ENCODE assay signal across 16 cellular contexts in the genomic region with DNA sequence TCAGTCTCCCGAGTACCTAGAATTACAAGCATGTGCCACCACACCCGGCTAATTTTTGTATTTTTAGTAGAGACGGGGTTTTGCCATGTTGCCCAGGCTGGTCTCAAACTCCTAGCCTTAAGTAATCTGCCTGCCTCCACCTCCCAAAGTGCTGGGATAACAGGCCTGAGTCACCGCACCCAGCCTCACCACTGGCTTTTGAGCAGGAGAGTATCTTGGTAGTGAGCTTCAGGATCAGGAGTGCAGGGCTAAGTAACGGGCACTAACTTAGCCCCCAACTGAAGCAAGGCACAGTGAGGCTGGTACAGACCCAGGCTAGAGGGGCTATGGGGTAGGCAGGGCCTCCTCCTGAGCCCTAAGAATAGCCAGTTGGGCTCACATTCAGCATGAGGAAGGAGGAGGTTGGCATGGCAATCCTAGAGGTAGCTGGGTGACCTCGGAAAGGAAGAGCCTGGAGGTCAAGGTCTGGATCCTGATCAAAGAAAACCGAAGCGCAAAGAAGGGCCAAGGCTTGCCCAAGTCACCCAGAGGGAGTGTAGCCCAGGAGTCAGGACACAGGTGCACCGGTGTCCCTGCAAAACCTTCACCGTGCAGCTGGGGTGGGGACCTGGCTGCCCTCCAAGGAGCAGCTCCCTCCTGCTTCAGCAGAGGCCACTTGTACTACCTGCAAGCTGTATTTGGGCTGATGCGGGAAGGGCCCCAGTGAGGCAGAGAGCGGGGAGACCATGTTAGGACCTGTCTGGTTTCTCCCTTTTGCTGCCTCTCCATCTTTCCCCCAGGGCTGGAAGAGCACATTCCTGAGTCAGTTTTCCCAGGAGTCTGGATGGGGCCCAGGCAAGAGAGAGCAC. TPM values are rescaled to one million over a fixed set of nuclear protein-coding genes. Genes with fewer than 3 reads are reported as not detected.
DNase-seq lines count a peak whose midpoint lies in the region; ATAC-seq, FAIRE-seq and TF ChIP-seq lines count a peak whose summit lies in the region.
"Had no signal": no experiment of that assay in that cellular context is flagged by ENCODE, and none has a peak within 500 bp of the region (broad histone marks: within the 10 kb centered on the region; RNA-seq: fewer than 3 reads in every experiment).

No MANE protein-coding gene starts in this region.

- H3K9me3 ChIP-seq in mammary epithelial cell (replicated peaks; ENCODE audit: insufficient read depth, low read length), result no peaks in the 10 kb centered on the region
- H3K9me3 ChIP-seq: HAP-1, thoracic aorta had no signal

- H3K27ac ChIP-seq in mammary epithelial cell (ENCODE audit: insufficient read depth, low read depth, low read length), result no peak overlapping the region
- H3K27ac ChIP-seq: thoracic aorta had no signal

- H3K9me3 Mint-ChIP-seq in natural killer cell (no peaks in the 10 kb centered on the region), endothelial cell (ENCODE audit: unreplicated experiment) (no peaks in the 10 kb centered on the region)
- H3K9me3 Mint-ChIP-seq in activated T-helper 2 cell treated with anti-CD3 and anti-CD28 coated beads, Interferon-gamma antibody, Interleukin-2, Interleukin-4, amounts not matched to agents 10 μg/mL and 5 μg/mL and 100 μg/mL, durations not matched to agents 14 hours and 24 hours and 36 hours, result no peaks in the 10 kb centered on the region
- H3K9me3 Mint-ChIP-seq: activated naive CD4-positive, alpha-beta T cell treated with anti-CD3 and anti-CD28 coated beads, Interleukin-2, amount 50 U/mL, for 24 hours; WTC11 had no signal

- H3K4me3 ChIP-seq in mammary epithelial cell (replicated peaks in 1 of 3; ENCODE audit: insufficient read depth in 1 of 3, low read depth in 2 of 3, low read length in 3 of 3), result no peak overlapping the region
- H3K4me3 ChIP-seq: HAP-1, thoracic aorta had no signal

- H3K4me1 Mint-ChIP-seq in natural killer cell (peaks cover 68 to 83% of the 10 kb centered on the region in 2 donors), endothelial cell (ENCODE audit: unreplicated experiment) (peaks cover 17% of the 10 kb centered on the region)
- peaks cover 57% of the 10 kb centered on the region for H3K4me1 Mint-ChIP-seq in activated T-helper 2 cell treated with anti-CD3 and anti-CD28 coated beads, Interferon-gamma antibody, Interleukin-2, Interleukin-4, amounts not matched to agents 10 μg/mL and 5 μg/mL and 100 μg/mL, durations not matched to agents 14 hours and 24 hours and 36 hours (ENCODE audit: low read depth)

- TF ChIP-seq POLR2A in GM12891 (IDR thresholded peaks at IDR 0.05; ENCODE audit: low read depth, low read length), result no peak

- H3K27me3 Mint-ChIP-seq in natural killer cell (ENCODE audit: low read depth in 2 of 2) (no peaks in the 10 kb centered on the region), endothelial cell (ENCODE audit: unreplicated experiment) (peaks cover 11% of the 10 kb centered on the region)
- no peaks in the 10 kb centered on the region for H3K27me3 Mint-ChIP-seq in activated T-helper 2 cell treated with anti-CD3 and anti-CD28 coated beads, Interferon-gamma antibody, Interleukin-2, Interleukin-4, amounts not matched to agents 10 μg/mL and 5 μg/mL and 100 μg/mL, durations not matched to agents 14 hours and 24 hours and 36 hours (ENCODE audit: low read depth)
- H3K27me3 Mint-ChIP-seq: activated naive CD4-positive, alpha-beta T cell treated with anti-CD3 and anti-CD28 coated beads, Interleukin-2, amount 50 U/mL, for 24 hours had no signal

- peak overlapping the region; percentile 88 to 92 for H3K27ac Mint-ChIP-seq in natural killer cell
- no peak overlapping the region for H3K27ac Mint-ChIP-seq in activated T-helper 2 cell treated with anti-CD3 and anti-CD28 coated beads, Interferon-gamma antibody, Interleukin-2, Interleukin-4, amounts not matched to agents 10 μg/mL and 5 μg/mL and 100 μg/mL, durations not matched to agents 14 hours and 24 hours and 36 hours
- H3K27ac Mint-ChIP-seq in endothelial cell (ENCODE audit: unreplicated experiment), result no peak overlapping the region

- no peak overlapping the region for H3K9ac ChIP-seq in mammary epithelial cell (ENCODE audit: insufficient read depth, low read length)

- BruUV-seq in mammary epithelial cell (replicated peaks; lab: Mats Ljungman, UMichigan), result no TSS peak

- no peak for ATAC-seq in natural killer cell
- ATAC-seq: right cardiac atrium, WTC11 had no signal

- dilution Hi-C loops in mammary epithelial cell (cut with HindIII; ENCODE audit: low sequenced_read_pairs), result no loop called here

- H3K4me1 ChIP-seq in mammary epithelial cell (ENCODE audit: insufficient read depth, low read length), result peaks cover 15% of the 10 kb centered on the region

- peak overlapping the region; percentile 60 for H2AFZ ChIP-seq in mammary epithelial cell (ENCODE audit: low read depth, low read length)

- FAIRE-seq in GM12891 (lab: Jason Lieb, UNC), result peak; percentile 61

- peak overlapping the region; percentile 28 for H3K4me2 ChIP-seq in mammary epithelial cell (ENCODE audit: insufficient read depth, low read depth, low read length)

- no peaks in the 10 kb centered on the region for H4K20me1 ChIP-seq in mammary epithelial cell (ENCODE audit: insufficient read depth, low read length)

- intact Hi-C loops in mammary epithelial cell (cut with micrococcal nuclease), result no loop called here
- intact Hi-C loops in natural killer cell (cut with micrococcal nuclease), result no loop called here
- intact Hi-C loops in activated T-helper 2 cell treated with anti-CD3 and anti-CD28 coated beads, Interferon-gamma antibody, Interleukin-2, Interleukin-4, amounts not matched to agents 10 μg/mL and 5 μg/mL and 100 μg/mL, durations not matched to agents 14 hours and 24 hours and 36 hours (cut with micrococcal nuclease), result no loop called here

- H3K36me3 ChIP-seq in mammary epithelial cell (ENCODE audit: insufficient read depth, low read length), result no peaks in the 10 kb centered on the region
- H3K36me3 ChIP-seq: HAP-1, thoracic aorta had no signal

- no peaks in the 10 kb centered on the region for H3K36me3 Mint-ChIP-seq in natural killer cell
- no peaks in the 10 kb centered on the region for H3K36me3 Mint-ChIP-seq in activated T-helper 2 cell treated with anti-CD3 and anti-CD28 coated beads, Interferon-gamma antibody, Interleukin-2, Interleukin-4, amounts not matched to agents 10 μg/mL and 5 μg/mL and 100 μg/mL, durations not matched to agents 14 hours and 24 hours and 36 hours (ENCODE audit: low read depth)
- H3K36me3 Mint-ChIP-seq in endothelial cell (ENCODE audit: low read depth, unreplicated experiment), result no peaks in the 10 kb centered on the region
- H3K36me3 Mint-ChIP-seq: activated naive CD4-positive, alpha-beta T cell treated with anti-CD3 and anti-CD28 coated beads, Interleukin-2, amount 50 U/mL, for 24 hours; WTC11 had no signal

- H3K4me3 Mint-ChIP-seq in natural killer cell (peak overlapping the region; percentile 59), endothelial cell (ENCODE audit: unreplicated experiment) (no peak overlapping the region)
- no peak overlapping the region for H3K4me3 Mint-ChIP-seq in activated T-helper 2 cell treated with anti-CD3 and anti-CD28 coated beads, Interferon-gamma antibody, Interleukin-2, Interleukin-4, amounts not matched to agents 10 μg/mL and 5 μg/mL and 100 μg/mL, durations not matched to agents 14 hours and 24 hours and 36 hours (ENCODE audit: low read depth)
- H3K4me3 Mint-ChIP-seq: activated naive CD4-positive, alpha-beta T cell treated with anti-CD3 and anti-CD28 coated beads, Interleukin-2, amount 50 U/mL, for 24 hours; WTC11 had no signal

- H3K79me2 ChIP-seq in mammary epithelial cell (ENCODE audit: insufficient read depth, low read length), result no peaks in the 10 kb centered on the region

- no peaks in the 10 kb centered on the region for H3K27me3 ChIP-seq in mammary epithelial cell (ENCODE audit: insufficient read depth, low read length)

- in situ Hi-C loops in mammary epithelial cell (cut with MboI; ENCODE audit: low sequenced_read_pairs in 2 of 2), result no loop called here

- WGBS in mammary epithelial cell (ENCODE audit: low coverage, missing lambda C conversion rate), result 33% methylated on average over 11 of the region's 12 CpGs

- TF ChIP-seq CTCF in mammary epithelial cell (conservative IDR thresholded peaks at IDR 0.05 in 1 of 2, IDR thresholded peaks at IDR 0.05 in 1 of 2; ENCODE audit: extremely low read depth in 1 of 2, insufficient read depth in 1 of 2, low read depth in 1 of 2, low read length in 2 of 2) (no peak), natural killer cell (IDR thresholded peaks at IDR 0.05) (no peak), endothelial cell (IDR thresholded peaks at IDR 0.05; ENCODE audit: unreplicated experiment) (no peak)

- peak; percentile 24 for DNase-seq in NCI-H2171 treated with DMSO at 0.1 percent for 48 hours (lab: John Stamatoyannopoulos, UW)
- DNase-seq in NCI-H2171 (lab: John Stamatoyannopoulos, UW), result no peak
- DNase-seq in GM12891 (ENCODE audit: insufficient read length, low spot score), result no peak
- peak; percentile 49 for DNase-seq in mammary epithelial cell
- DNase-seq in natural killer cell, result no peak
- no peak for DNase-seq in NCI-H1092 (lab: John Stamatoyannopoulos, UW)
- no peak for DNase-seq in activated T-helper 2 cell treated with anti-CD3 and anti-CD28 coated beads, Interferon-gamma antibody, Interleukin-2, Interleukin-4, amounts not matched to agents 10 μg/mL and 5 μg/mL and 100 μg/mL, durations not matched to agents 14 hours and 24 hours and 36 hours (ENCODE audit: low spot score)
- DNase-seq in endothelial cell (ENCODE audit: low spot score), result no peak
- DNase-seq: NCI-H1436 treated with DMSO at 0.1 percent for 48 hours, NCI-H82 had no signal

- CTCF ChIA-PET in mammary epithelial cell (lab: Charles Lee; ENCODE audit: low non-redundant PET), result no interaction called here

RNA-seq across cellular contexts. Expression of gene ADGRG5, which starts 1.3 kb away (rescaled TPM):
- 58.0 TPM for polyA plus RNA-seq in GM12891 (2012; ENCODE audit: low read depth, missing spikeins)
- total RNA-seq in mammary epithelial cell (not detected), natural killer cell (100 to 1,000 TPM in 1 of 3 donors, 10 to 100 TPM in 2; 83.2 to 118 (median 94.5) TPM), endothelial cell (ENCODE audit: unreplicated experiment) (0.28 TPM)
- polyA plus RNA-seq in mammary epithelial cell, result not detected
- not detected for polyA minus RNA-seq in mammary epithelial cell
- 2.1 and 2.8 TPM in 2 replicates for total RNA-seq in activated T-helper 2 cell treated with anti-CD3 and anti-CD28 coated beads, Interferon-gamma antibody, Interleukin-2, Interleukin-4, amounts not matched to agents 10 μg/mL and 5 μg/mL and 100 μg/mL, durations not matched to agents 14 hours and 24 hours and 36 hours
- total RNA-seq: A172 had no signal

RNA-seq across cellular contexts. Expression of gene CCDC102A, which starts 4.8 kb away (rescaled TPM):
- polyA plus RNA-seq in GM12891 (2012; ENCODE audit: low read depth, missing spikeins), result 7.6 TPM
- 1 to 10 TPM; 4.4 to 6.8 TPM for total RNA-seq in mammary epithelial cell
- polyA plus RNA-seq in mammary epithelial cell, result 4.2 TPM
- 15.3 TPM for polyA minus RNA-seq in mammary epithelial cell
- 10 to 100 TPM; 15.5 to 24.4 (median 17.1) TPM for total RNA-seq in natural killer cell
- 6.3 and 6.8 TPM in 2 replicates for total RNA-seq in activated T-helper 2 cell treated with anti-CD3 and anti-CD28 coated beads, Interferon-gamma antibody, Interleukin-2, Interleukin-4, amounts not matched to agents 10 μg/mL and 5 μg/mL and 100 μg/mL, durations not matched to agents 14 hours and 24 hours and 36 hours
- total RNA-seq in endothelial cell (ENCODE audit: unreplicated experiment), result 14.6 TPM

RNA-seq across cellular contexts. Expression of gene DOK4, which starts 54.8 kb away (rescaled TPM):
- polyA plus RNA-seq in GM12891 (2012; ENCODE audit: low read depth, missing spikeins), result 7.8 TPM
- 10 to 100 TPM; 14.8 to 20.0 TPM for total RNA-seq in mammary epithelial cell
- 13.9 TPM for polyA plus RNA-seq in mammary epithelial cell
- polyA minus RNA-seq in mammary epithelial cell, result 34.1 TPM
- total RNA-seq in natural killer cell, result 1 to 10 TPM in 2 of 3 donors, under 1 TPM in 1; 0.75 to 2.5 (median 1.5) TPM
- total RNA-seq in activated T-helper 2 cell treated with anti-CD3 and anti-CD28 coated beads, Interferon-gamma antibody, Interleukin-2, Interleukin-4, amounts not matched to agents 10 μg/mL and 5 μg/mL and 100 μg/mL, durations not matched to agents 14 hours and 24 hours and 36 hours, result 5.7 and 6.6 TPM in 2 replicates
- 69.4 TPM for total RNA-seq in endothelial cell (ENCODE audit: unreplicated experiment)

Comparison
In these comparisons a context has a peak if more than half of its experiments do, and no peak if none do; other contexts are left out.
1. DNase-seq: peak in NCI-H2171 treated with DMSO at 0.1 percent for 48 hours (single experiment) and mammary epithelial cell (single experiment); none in NCI-H2171 (single experiment), GM12891 (single experiment), natural killer cell (single experiment), NCI-H1092 (single experiment), activated T-helper 2 cell treated with anti-CD3 and anti-CD28 coated beads, Interferon-gamma antibody, Interleukin-2, Interleukin-4, amounts not matched to agents 10 μg/mL and 5 μg/mL and 100 μg/mL, durations not matched to agents 14 hours and 24 hours and 36 hours (single experiment) and endothelial cell (single experiment).
2. H3K27ac Mint-ChIP-seq: peak in natural killer cell (2 of 2); none in activated T-helper 2 cell treated with anti-CD3 and anti-CD28 coated beads, Interferon-gamma antibody, Interleukin-2, Interleukin-4, amounts not matched to agents 10 μg/mL and 5 μg/mL and 100 μg/mL, durations not matched to agents 14 hours and 24 hours and 36 hours (single experiment) and endothelial cell (single experiment).
3. RNA of gene ADGRG5, which starts 1.3 kb away (total RNA-seq): 83.2 to 118 TPM in natural killer cell; 2.1 to 2.8 TPM in activated T-helper 2 cell treated with anti-CD3 and anti-CD28 coated beads, Interferon-gamma antibody, Interleukin-2, Interleukin-4, amounts not matched to agents 10 μg/mL and 5 μg/mL and 100 μg/mL, durations not matched to agents 14 hours and 24 hours and 36 hours, 0.28 TPM in endothelial cell (single experiment) and not detected in mammary epithelial cell; every median in the first group is over 10 times any median in the second.